8 cellular contexts compared by ENCODE assay signal in genomic region chr2:234291765-234292204, GRCh38.
A peak's percentile ranks its signal among the peaks of the same experiment; 100 is the strongest.
DNase-seq lines count a peak whose midpoint lies in the region; ATAC-seq and TF ChIP-seq lines count a peak whose summit lies in the region.

No MANE protein-coding gene starts in this region.

- no peaks in the 10 kb centered on the region for H3K36me3 ChIP-seq in esophagus muscularis mucosa

- POLR2A ChIA-PET in activated CD4-positive, alpha-beta memory T cell treated with anti-CD3 and anti-CD28 coated beads, Interleukin-2, amount 10 ng/mL, durations not matched to agents 7 days and 5 days (lab: Charles Lee) = interaction anchor here (0.6 to 13.6 kb wide), 28 partner anchors 8 to 317 kb away, joined by 3 to 572 read pairs (median 10); partner anchors contain the start of gene ARL4C

- peak overlapping the region; percentile 47 for H3K4me3 Mint-ChIP-seq in activated CD4-positive, alpha-beta memory T cell treated with anti-CD3 and anti-CD28 coated beads, Interleukin-2, amount 10 ng/mL, durations not matched to agents 7 days and 5 days

- peaks cover 3% of the 10 kb centered on the region for H3K9me3 Mint-ChIP-seq in activated CD4-positive, alpha-beta memory T cell treated with anti-CD3 and anti-CD28 coated beads, Interleukin-2, amount 10 ng/mL, durations not matched to agents 7 days and 5 days

- no peaks in the 10 kb centered on the region for H3K9me3 ChIP-seq in esophagus muscularis mucosa

- H3K27me3 ChIP-seq in esophagus muscularis mucosa = no peaks in the 10 kb centered on the region

- H3K4me1 Mint-ChIP-seq in activated CD4-positive, alpha-beta memory T cell treated with anti-CD3 and anti-CD28 coated beads, Interleukin-2, amount 10 ng/mL, durations not matched to agents 7 days and 5 days = peaks cover 93% of the 10 kb centered on the region

- intact Hi-C loops in esophagus muscularis mucosa (cut with DNase I) = no loop called here

- H3K4me3 ChIP-seq in esophagus muscularis mucosa = no peak overlapping the region

- CTCF ChIA-PET in activated CD4-positive, alpha-beta memory T cell treated with anti-CD3 and anti-CD28 coated beads, Interleukin-2, amount 10 ng/mL, durations not matched to agents 7 days and 5 days (lab: Charles Lee) = interaction anchor here (0.9 to 9.1 kb wide), 13 partner anchors 12 to 209 kb away, joined by 3 to 103 read pairs (median 9); partner anchors contain the start of gene ARL4C

- peak overlapping the region; percentile 100 for H3K27ac Mint-ChIP-seq in activated CD4-positive, alpha-beta memory T cell treated with anti-CD3 and anti-CD28 coated beads, Interleukin-2, amount 10 ng/mL, durations not matched to agents 7 days and 5 days

- ATAC-seq in GM21576 (IDR thresholded peaks at IDR 0.05; ENCODE audit: unreplicated experiment) (peak; percentile 20), esophagus mucosa (no peak)

- TF ChIP-seq EP300 in esophagus muscularis mucosa (IDR thresholded peaks at IDR 0.05) = no peak

- H3K27me3 Mint-ChIP-seq in activated CD4-positive, alpha-beta memory T cell treated with anti-CD3 and anti-CD28 coated beads, Interleukin-2, amount 10 ng/mL, durations not matched to agents 7 days and 5 days = no peaks in the 10 kb centered on the region

- peaks cover 18% of the 10 kb centered on the region for H3K36me3 Mint-ChIP-seq in activated CD4-positive, alpha-beta memory T cell treated with anti-CD3 and anti-CD28 coated beads, Interleukin-2, amount 10 ng/mL, durations not matched to agents 7 days and 5 days (ENCODE audit: low read depth)

- 43% methylated on average over 5 of the region's 5 CpGs for WGBS in esophagus muscularis mucosa

- DNase-seq in DMS53 treated with DMSO at 0.1 percent for 48 hours (lab: John Stamatoyannopoulos, UW; ENCODE audit: unreplicated experiment) = peak; percentile 51
- DNase-seq in MV-4-11 (lab: John Stamatoyannopoulos, UW) = peak; percentile 98
- peak; percentile 75 for DNase-seq in activated CD4-positive, alpha-beta memory T cell treated with anti-CD3 and anti-CD28 coated beads, Interleukin-2, amount 10 ng/mL, durations not matched to agents 7 days and 5 days
- peak; percentile 42 for DNase-seq in islet precursor cell
- no peak for DNase-seq in stimulated activated CD4-positive, alpha-beta T cell treated with anti-CD3 and anti-CD28 coated beads, Interleukin-1b, Interleukin-23, amount 100 ng/mL, for 48 hours
- DNase-seq in esophagus muscularis mucosa (ENCODE audit: extremely low spot score) = no peak

- TF ChIP-seq POLR2A in esophagus muscularis mucosa (IDR thresholded peaks at IDR 0.05; ENCODE audit: low read depth) = no peak

- TF ChIP-seq CTCF in esophagus muscularis mucosa (IDR thresholded peaks at IDR 0.05) = no peak

- no peak overlapping the region for H3K27ac ChIP-seq in esophagus muscularis mucosa (replicated peaks in 1 of 4)

- peaks cover 0 to 8% (median 0%) of the 10 kb centered on the region in 4 donors for H3K4me1 ChIP-seq in esophagus muscularis mucosa

Comparison
In these comparisons a context has a peak if more than half of its experiments do, and no peak if none do; other contexts are left out.
1. DNase-seq: peak in DMS53 treated with DMSO at 0.1 percent for 48 hours (single experiment), MV-4-11 (single experiment), activated CD4-positive, alpha-beta memory T cell treated with anti-CD3 and anti-CD28 coated beads, Interleukin-2, amount 10 ng/mL, durations not matched to agents 7 days and 5 days (single experiment) and islet precursor cell (single experiment); none in stimulated activated CD4-positive, alpha-beta T cell treated with anti-CD3 and anti-CD28 coated beads, Interleukin-1b, Interleukin-23, amount 100 ng/mL, for 48 hours (single experiment) and esophagus muscularis mucosa (single experiment).